ENCODE assay signal across 1 cellular context in the genomic region with DNA sequence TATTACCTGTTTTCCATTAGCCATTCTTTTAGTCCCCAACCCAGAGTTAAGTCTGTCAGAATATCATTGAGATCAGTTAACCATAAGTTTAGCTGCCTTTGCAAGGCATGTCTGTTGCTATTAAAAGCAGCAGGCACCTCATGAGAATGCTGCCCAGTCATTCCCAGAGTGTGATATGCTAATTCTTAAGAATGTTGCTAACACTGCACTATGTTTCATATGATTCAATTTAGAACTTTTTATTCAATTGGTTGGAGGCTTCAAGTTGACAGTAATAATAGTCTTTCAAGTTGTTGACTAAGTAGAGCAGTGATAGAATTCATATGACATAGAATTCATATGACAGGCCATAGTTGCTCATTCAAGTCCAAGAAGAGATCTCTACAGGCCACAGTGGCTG.
TF ChIP-seq lines count a peak whose summit lies in the region.

No MANE protein-coding gene starts in this region.

TF ChIP-seq in HepG2, 621 proteins besides CTCF, POLR2A, EP300 and RAD21 (continued from another document):
- TF ChIP-seq, protein P1, sequence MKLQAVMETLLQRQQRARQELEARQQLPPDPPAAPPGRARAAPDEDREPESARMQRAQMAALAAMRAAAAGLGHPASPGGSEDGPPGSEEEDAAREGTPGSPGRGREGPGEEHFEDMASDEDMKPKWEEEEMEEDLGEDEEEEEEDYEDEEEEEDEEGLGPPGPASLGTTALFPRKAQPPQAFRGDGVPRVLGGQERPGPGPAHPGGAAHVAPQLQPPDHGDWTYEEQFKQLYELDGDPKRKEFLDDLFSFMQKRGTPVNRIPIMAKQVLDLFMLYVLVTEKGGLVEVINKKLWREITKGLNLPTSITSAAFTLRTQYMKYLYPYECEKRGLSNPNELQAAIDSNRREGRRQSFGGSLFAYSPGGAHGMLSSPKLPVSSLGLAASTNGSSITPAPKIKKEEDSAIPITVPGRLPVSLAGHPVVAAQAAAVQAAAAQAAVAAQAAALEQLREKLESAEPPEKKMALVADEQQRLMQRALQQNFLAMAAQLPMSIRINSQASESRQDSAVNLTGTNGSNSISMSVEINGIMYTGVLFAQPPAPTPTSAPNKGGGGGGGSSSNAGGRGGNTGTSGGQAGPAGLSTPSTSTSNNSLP (IDR thresholded peaks at IDR 0.05; ENCODE audit: low read depth, low read length): no peak
- TF ChIP-seq, protein P2, sequence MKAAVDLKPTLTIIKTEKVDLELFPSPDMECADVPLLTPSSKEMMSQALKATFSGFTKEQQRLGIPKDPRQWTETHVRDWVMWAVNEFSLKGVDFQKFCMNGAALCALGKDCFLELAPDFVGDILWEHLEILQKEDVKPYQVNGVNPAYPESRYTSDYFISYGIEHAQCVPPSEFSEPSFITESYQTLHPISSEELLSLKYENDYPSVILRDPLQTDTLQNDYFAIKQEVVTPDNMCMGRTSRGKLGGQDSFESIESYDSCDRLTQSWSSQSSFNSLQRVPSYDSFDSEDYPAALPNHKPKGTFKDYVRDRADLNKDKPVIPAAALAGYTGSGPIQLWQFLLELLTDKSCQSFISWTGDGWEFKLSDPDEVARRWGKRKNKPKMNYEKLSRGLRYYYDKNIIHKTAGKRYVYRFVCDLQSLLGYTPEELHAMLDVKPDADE (CRISPR knock-in tag; IDR thresholded peaks at IDR 0.05): no peak
